In genomic region chr1:76240321-76240720, GRCh38 we compare ENCODE assay signal across 23 cellular contexts.
A peak's percentile ranks its signal among the peaks of the same experiment; 100 is the strongest.
DNase-seq lines count a peak whose midpoint lies in the region; ATAC-seq and TF ChIP-seq lines count a peak whose summit lies in the region.
"Had no signal": no experiment of that assay in that cellular context is flagged by ENCODE, and none has a peak within 500 bp of the region (broad histone marks: within the 10 kb centered on the region; RNA-seq: fewer than 3 reads in every experiment).

No MANE protein-coding gene starts in this region.

- peaks cover 26% of the 10 kb centered on the region for H3K9me3 Mint-ChIP-seq in GM23338
- peaks cover 0 to 18% (median 12%) of the 10 kb centered on the region in 8 donors for H3K9me3 Mint-ChIP-seq in CD4-positive, alpha-beta memory T cell

- H4K91ac ChIP-seq in mesenchymal stem cell (ENCODE audit: low read length), result no peak overlapping the region

- H3K36me3 ChIP-seq in GM23338 (ENCODE audit: insufficient read depth), result peaks cover 3% of the 10 kb centered on the region; the same call in 1 of the 2 replicates
- no peaks in the 10 kb centered on the region for H3K36me3 ChIP-seq in mesenchymal stem cell (ENCODE audit: control insufficient read depth in 1 of 2, insufficient read depth in 2 of 2, low read depth in 1 of 2, low read length in 2 of 2)
- H3K36me3 ChIP-seq in CD4-positive, alpha-beta memory T cell (ENCODE audit: insufficient read depth, low read length), result no peaks in the 10 kb centered on the region

- no peak overlapping the region for H3K23ac ChIP-seq in mesenchymal stem cell (ENCODE audit: low read length in 2 of 2)

- no peak for TF ChIP-seq CTCF in GM23338 (conservative IDR thresholded peaks at IDR 0.05; ENCODE audit: low read depth in 2 of 2)

- no peaks in the 10 kb centered on the region for H3K9me2 ChIP-seq in GM23338 (ENCODE audit: insufficient read depth)

- H3K4me1 Mint-ChIP-seq in GM23338, result peaks cover 42% of the 10 kb centered on the region
- no peaks in the 10 kb centered on the region for H3K4me1 Mint-ChIP-seq in CD4-positive, alpha-beta memory T cell
- H3K4me1 Mint-ChIP-seq: T-helper 17 cell had no signal

- H3K27me3 ChIP-seq in GM23338 (ENCODE audit: insufficient read depth) (no peaks in the 10 kb centered on the region), mesenchymal stem cell (ENCODE audit: control insufficient read depth in 1 of 2, insufficient read depth in 1 of 2, low read length in 2 of 2) (no peaks in the 10 kb centered on the region)
- no peaks in the 10 kb centered on the region for H3K27me3 ChIP-seq in CD4-positive, alpha-beta memory T cell (ENCODE audit: insufficient read depth, low read length)

- no peak overlapping the region for H3K14ac ChIP-seq in mesenchymal stem cell (ENCODE audit: low read length in 2 of 2)

- H3F3A ChIP-seq in GM23338 (replicated peaks; ENCODE audit: low read depth), result no peaks in the 10 kb centered on the region

- ATAC-seq in GM23338, result no peak
- ATAC-seq in HG02870 (IDR thresholded peaks at IDR 0.05; ENCODE audit: unreplicated experiment), result no peak
- ATAC-seq in GM19463 (IDR thresholded peaks at IDR 0.05; ENCODE audit: unreplicated experiment), result no peak
- ATAC-seq: effector memory CD8-positive, alpha-beta T cell; left ventricle myocardium superior; T-helper 17 cell had no signal

- H3K4me2 ChIP-seq in GM23338, result 0 out of 2 replicates have a peak overlapping the region, but pooled peaks have one; percentile 60
- no peak overlapping the region for H3K4me2 ChIP-seq in mesenchymal stem cell (ENCODE audit: low read length, poor library complexity, severe bottlenecking)

- peaks cover 6% of the 10 kb centered on the region for H3K9me3 ChIP-seq in mesenchymal stem cell (ENCODE audit: control insufficient read depth, low read length)
- no peaks in the 10 kb centered on the region for H3K9me3 ChIP-seq in CD4-positive, alpha-beta memory T cell (ENCODE audit: control insufficient read depth in 1 of 2, low read length in 2 of 2)

- POLR2A ChIA-PET in CD4-positive, alpha-beta memory T cell (lab: Charles Lee; ENCODE audit: partially characterized antibody), result no interaction called here

- no peak overlapping the region for H3K18ac ChIP-seq in mesenchymal stem cell (ENCODE audit: low read depth in 1 of 2, low read length in 2 of 2)

- WGBS in mesenchymal stem cell, result 67% methylated on average over 1 of the region's 1 CpG

- H2BK15ac ChIP-seq in mesenchymal stem cell (ENCODE audit: low read depth, poor library complexity, severe bottlenecking), result no peak overlapping the region

- H2AFZ ChIP-seq in GM23338 (no peak overlapping the region), mesenchymal stem cell (ENCODE audit: low read depth, low read length) (no peak overlapping the region)

- H3K4me3 ChIP-seq in GM23338 (no peak overlapping the region), mesenchymal stem cell (ENCODE audit: insufficient read depth in 1 of 2, low read depth in 1 of 2, low read length in 2 of 2) (no peak overlapping the region)
- no peak overlapping the region for H3K4me3 ChIP-seq in CD4-positive, alpha-beta memory T cell (ENCODE audit: low read length in 2 of 2)

- H3K27me3 Mint-ChIP-seq in GM23338 (ENCODE audit: insufficient read depth, low read depth, poor library complexity), result no peaks in the 10 kb centered on the region
- H3K27me3 Mint-ChIP-seq in CD4-positive, alpha-beta memory T cell, result no peaks in the 10 kb centered on the region
- H3K27me3 Mint-ChIP-seq: effector memory CD8-positive, alpha-beta T cell; T-helper 17 cell had no signal

- peaks cover 16% of the 10 kb centered on the region for H3K79me2 ChIP-seq in GM23338 (replicated peaks; ENCODE audit: insufficient read depth)

- peak; percentile 42 for DNase-seq in A172 (ENCODE audit: low spot score)
- no peak for DNase-seq in GM23338 (ENCODE audit: low spot score)
- peak; percentile 12 for DNase-seq in OCI-M1 (lab: John Stamatoyannopoulos, UW)
- peak; percentile 61 for DNase-seq in medulla oblongata (ENCODE audit: extremely low spot score)
- no peak for DNase-seq in mesenchymal stem cell
- no peak for DNase-seq in CD4-positive, alpha-beta memory T cell
- DNase-seq: 8988T; activated CD4-positive, alpha-beta T cell treated with anti-CD3 and anti-CD28 coated beads, Interleukin-2, amount 50 U/mL, for 48 hours; activated T-cell treated with anti-CD3 and anti-CD28 coated beads for 4 hours; amniotic stem cell; effector memory CD8-positive, alpha-beta T cell; KG1; left ventricle myocardium superior; NCI-H1092 treated with DMSO at 0.1 percent for 48 hours; NCI-H2081 treated with DMSO at 0.1 percent for 48 hours; NCI-H524 treated with DMSO at 0.1 percent for 48 hours; posterior cingulate gyrus; SHP77; stimulated activated CD4-positive, alpha-beta T cell treated with anti-CD3 and anti-CD28 coated beads, Interleukin-4, amount 100 ng/mL, for 1 hour; T-helper 17 cell had no signal

- H3K9ac ChIP-seq in mesenchymal stem cell (ENCODE audit: low read length), result no peak overlapping the region

- no peak overlapping the region for H2BK12ac ChIP-seq in mesenchymal stem cell (ENCODE audit: low read length in 2 of 2)

- H3K4ac ChIP-seq in mesenchymal stem cell (ENCODE audit: low read depth in 1 of 2, low read length in 2 of 2), result no peak overlapping the region

- no peaks in the 10 kb centered on the region for H4K20me1 ChIP-seq in GM23338 (replicated peaks; ENCODE audit: insufficient read depth)

- intact Hi-C loops in CD4-positive, alpha-beta memory T cell (cut with micrococcal nuclease), result no loop called here

- H3K27ac Mint-ChIP-seq in GM23338, result no peak overlapping the region
- no peak overlapping the region for H3K27ac Mint-ChIP-seq in CD4-positive, alpha-beta memory T cell
- H3K27ac Mint-ChIP-seq: effector memory CD8-positive, alpha-beta T cell; T-helper 17 cell had no signal

- H3K79me1 ChIP-seq in mesenchymal stem cell (replicated peaks; ENCODE audit: low read length, poor library complexity, severe bottlenecking), result no peaks in the 10 kb centered on the region

- no peak overlapping the region for H2AK5ac ChIP-seq in mesenchymal stem cell (ENCODE audit: low read length, severe bottlenecking)

- H2BK5ac ChIP-seq in mesenchymal stem cell (ENCODE audit: low read depth, low read length, poor library complexity, severe bottlenecking), result no peak overlapping the region

- H3K36me3 Mint-ChIP-seq in GM23338 (ENCODE audit: low read depth), result peaks cover 37% of the 10 kb centered on the region
- no peaks in the 10 kb centered on the region for H3K36me3 Mint-ChIP-seq in CD4-positive, alpha-beta memory T cell

- H3K27ac ChIP-seq in GM23338 (ENCODE audit: low read depth) (no peak overlapping the region), mesenchymal stem cell (ENCODE audit: low read length, poor library complexity, severe bottlenecking) (no peak overlapping the region)
- H3K27ac ChIP-seq in CD4-positive, alpha-beta memory T cell (ENCODE audit: low read depth, low read length), result no peak overlapping the region
- H3K27ac ChIP-seq: C4-2B had no signal

- CTCF ChIA-PET in CD4-positive, alpha-beta memory T cell (lab: Charles Lee; ENCODE audit: partially characterized antibody), result no interaction called here

- no peak overlapping the region for H3K4me3 Mint-ChIP-seq in GM23338
- no peak overlapping the region for H3K4me3 Mint-ChIP-seq in CD4-positive, alpha-beta memory T cell
- H3K4me3 Mint-ChIP-seq: effector memory CD8-positive, alpha-beta T cell; T-helper 17 cell had no signal

- no peak overlapping the region for H2BK120ac ChIP-seq in mesenchymal stem cell (ENCODE audit: low read depth, low read length)

- H3K4me1 ChIP-seq in GM23338 (ENCODE audit: insufficient read depth), result peaks cover 39% of the 10 kb centered on the region
- peaks cover 2% of the 10 kb centered on the region for H3K4me1 ChIP-seq in mesenchymal stem cell (ENCODE audit: control insufficient read depth, insufficient read depth, low read depth, low read length)
- H3K4me1 ChIP-seq in CD4-positive, alpha-beta memory T cell (ENCODE audit: insufficient read depth, low read length), result no peaks in the 10 kb centered on the region

- no peak overlapping the region for H4K8ac ChIP-seq in mesenchymal stem cell (ENCODE audit: low read length)

TF ChIP-seq in GM23338, 12 proteins besides CTCF, POLR2A, EP300 and RAD21 (continues in another document):
- TF ChIP-seq REST (IDR thresholded peaks at IDR 0.05; ENCODE audit: unreplicated experiment), result no peak

Comparison
In these comparisons a context has a peak if more than half of its experiments do, and no peak if none do; other contexts are left out.
1. DNase-seq: peak in A172 (single experiment), OCI-M1 (single experiment) and medulla oblongata (single experiment); none in GM23338 (single experiment), mesenchymal stem cell (single experiment) and CD4-positive, alpha-beta memory T cell (0 of 5).